8 cellular contexts compared by ENCODE assay signal in genomic region chr2:190216829-190217228, GRCh38.
DNase-seq lines count a peak whose midpoint lies in the region; ATAC-seq and TF ChIP-seq lines count a peak whose summit lies in the region.

No MANE protein-coding gene starts in this region.

- H3K9me3 ChIP-seq in SJCRH30 (replicated peaks) = no peaks in the 10 kb centered on the region

- H3K27me3 ChIP-seq in SJCRH30 = no peaks in the 10 kb centered on the region

- peak; percentile 47 for ATAC-seq in left lobe of liver
- no peak for ATAC-seq in HG03457 (IDR thresholded peaks at IDR 0.05; ENCODE audit: unreplicated experiment)
- no peak for ATAC-seq in HG02623 (IDR thresholded peaks at IDR 0.05; ENCODE audit: unreplicated experiment)
- no peak for ATAC-seq in GM18858 (IDR thresholded peaks at IDR 0.05; ENCODE audit: unreplicated experiment)

- H3K36me3 ChIP-seq in SJCRH30 = peaks cover 16% of the 10 kb centered on the region

- TF ChIP-seq CTCF in coronary artery (IDR thresholded peaks at IDR 0.05) = no peak

- H3K27ac ChIP-seq in SJCRH30 = no peak overlapping the region
- no peak overlapping the region for H3K27ac ChIP-seq in coronary artery

- H3K4me3 ChIP-seq in SJCRH30 = no peak overlapping the region
- no peak overlapping the region for H3K4me3 ChIP-seq in coronary artery

- peaks cover 4% of the 10 kb centered on the region; the same call in 1 of the 2 replicates for H3K4me1 ChIP-seq in SJCRH30

- DNase-seq in DMS53 (lab: John Stamatoyannopoulos, UW) (peak; percentile 95), M059J (ENCODE audit: low read depth) (peak; percentile 21), SJCRH30 (peak; percentile 76 to 81), left lobe of liver (ENCODE audit: low spot score) (peak; percentile 51), coronary artery (ENCODE audit: low spot score) (no peak)
